Comparison of ENCODE assay signal across 17 cellular contexts in genomic region chr20:1881240-1881835, GRCh38. TPM values are rescaled to one million over a fixed set of nuclear protein-coding genes. Genes with fewer than 3 reads are reported as not detected.
A peak's percentile ranks its signal among the peaks of the same experiment; 100 is the strongest.
DNase-seq lines count a peak whose midpoint lies in the region; ATAC-seq, FAIRE-seq and TF ChIP-seq lines count a peak whose summit lies in the region.
"Had no signal": no experiment of that assay in that cellular context is flagged by ENCODE, and none has a peak within 500 bp of the region (broad histone marks: within the 10 kb centered on the region; RNA-seq: fewer than 3 reads in every experiment).

No MANE protein-coding gene starts in this region.

- POLR2A ChIA-PET in WTC11 (lab: Charles Lee): no interaction called here
- POLR2A ChIA-PET in activated CD4-positive, alpha-beta T cell treated with anti-CD3 and anti-CD28 coated beads for 36 hours (lab: Charles Lee): no interaction called here

- no peak overlapping the region for H3K4me3 ChIP-seq in heart left ventricle
- no peak overlapping the region for H3K4me3 ChIP-seq in kidney (ENCODE audit: low read length in 2 of 2)
- H3K4me3 ChIP-seq: thyroid gland had no signal

- WGBS in heart left ventricle, 4 donors: 36 to 46% (median 37%) methylated on average over 12 of the region's 12 CpGs

- H3K4me1 ChIP-seq in heart left ventricle (peaks cover 0 to 28% (median 17%) of the 10 kb centered on the region in 12 donors), kidney (ENCODE audit: control insufficient read depth in 1 of 2, insufficient read depth in 1 of 2, low read depth in 1 of 2, low read length in 2 of 2) (no peaks in the 10 kb centered on the region)
- H3K4me1 ChIP-seq: thyroid gland had no signal

- H3K4me3 Mint-ChIP-seq in WTC11: no peak overlapping the region
- no peak overlapping the region for H3K4me3 Mint-ChIP-seq in activated CD4-positive, alpha-beta T cell treated with anti-CD3 and anti-CD28 coated beads for 36 hours
- H3K4me3 Mint-ChIP-seq: brain had no signal

- FAIRE-seq in kidney (lab: Jason Lieb, UNC): no peak

- peaks cover 23% of the 10 kb centered on the region for H3K4me1 Mint-ChIP-seq in WTC11
- peaks cover 7% of the 10 kb centered on the region for H3K4me1 Mint-ChIP-seq in activated CD4-positive, alpha-beta T cell treated with anti-CD3 and anti-CD28 coated beads for 36 hours

- TF ChIP-seq POLR2A in heart left ventricle (IDR thresholded peaks at IDR 0.05): no peak

- no peaks in the 10 kb centered on the region for H3K36me3 Mint-ChIP-seq in WTC11
- H3K36me3 Mint-ChIP-seq in activated CD4-positive, alpha-beta T cell treated with anti-CD3 and anti-CD28 coated beads for 36 hours (ENCODE audit: low read depth): no peaks in the 10 kb centered on the region
- H3K36me3 Mint-ChIP-seq: brain had no signal

- peaks cover 5% of the 10 kb centered on the region; the same call in 1 of the 2 replicates for H3K27me3 Mint-ChIP-seq in WTC11 (ENCODE audit: low read depth)
- H3K27me3 Mint-ChIP-seq in activated CD4-positive, alpha-beta T cell treated with anti-CD3 and anti-CD28 coated beads for 36 hours: no peaks in the 10 kb centered on the region
- H3K27me3 Mint-ChIP-seq: brain had no signal

- H3K27ac ChIP-seq in heart left ventricle (peak overlapping the region in 2 of 12 donors; percentile 17 to 20), kidney (ENCODE audit: low read depth in 2 of 2, low read length in 2 of 2) (no peak overlapping the region)
- H3K27ac ChIP-seq: thyroid gland, VCaP had no signal

- no peaks in the 10 kb centered on the region for H3K9me3 ChIP-seq in heart left ventricle
- H3K9me3 ChIP-seq in kidney (ENCODE audit: control insufficient read depth in 1 of 2, low read length in 2 of 2): no peaks in the 10 kb centered on the region
- H3K9me3 ChIP-seq: Caco-2, thyroid gland had no signal

- H3K36me3 ChIP-seq in heart left ventricle: no peaks in the 10 kb centered on the region
- H3K36me3 ChIP-seq in kidney (ENCODE audit: control insufficient read depth in 1 of 2, insufficient read depth in 2 of 2, low read length in 2 of 2): no peaks in the 10 kb centered on the region
- H3K36me3 ChIP-seq: thyroid gland had no signal

- no peak overlapping the region for H3K9ac ChIP-seq in kidney (ENCODE audit: low read length in 2 of 2)

- peaks cover 0 to 8% (median 0%) of the 10 kb centered on the region in 9 donors for H3K27me3 ChIP-seq in heart left ventricle
- H3K27me3 ChIP-seq: thyroid gland had no signal

- intact Hi-C loops in heart left ventricle (cut with DNase I): loop anchor here in 1 of 10 donors (5.0 kb wide), 1 partner anchor 79 kb away; no protein-coding TSS in a partner anchor
- intact Hi-C loops in activated CD4-positive, alpha-beta T cell treated with anti-CD3 and anti-CD28 coated beads for 36 hours (cut with DNase I, micrococcal nuclease): no loop called here
- intact Hi-C loops in kidney (cut with DNase I): no loop called here

- no peaks in the 10 kb centered on the region for H3K9me3 Mint-ChIP-seq in WTC11
- H3K9me3 Mint-ChIP-seq in activated CD4-positive, alpha-beta T cell treated with anti-CD3 and anti-CD28 coated beads for 36 hours (ENCODE audit: low read depth): no peaks in the 10 kb centered on the region
- H3K9me3 Mint-ChIP-seq: brain had no signal

- CTCF ChIA-PET in WTC11 (lab: Charles Lee): no interaction called here
- CTCF ChIA-PET in activated CD4-positive, alpha-beta T cell treated with anti-CD3 and anti-CD28 coated beads for 36 hours (lab: Charles Lee): no interaction called here

- ATAC-seq in WTC11: peak; percentile 37; the same call in 1 of the 2 replicates
- ATAC-seq in heart left ventricle: peak; percentile 53 to 84 (median 74)
- ATAC-seq in activated CD4-positive, alpha-beta T cell treated with anti-CD3 and anti-CD28 coated beads for 36 hours: no peak
- ATAC-seq: Panc1 had no signal

- H3K27ac Mint-ChIP-seq in WTC11: no peak overlapping the region
- H3K27ac Mint-ChIP-seq in activated CD4-positive, alpha-beta T cell treated with anti-CD3 and anti-CD28 coated beads for 36 hours: no peak overlapping the region

- peak; percentile 70 for DNase-seq in Ammon's horn (ENCODE audit: low spot score)
- no peak for DNase-seq in WTC11 (ENCODE audit: low spot score)
- peak in 2 of 5 donors; percentile 61 to 62 for DNase-seq in heart left ventricle
- peak; percentile 73 for DNase-seq in midbrain (lab: John Stamatoyannopoulos, UW)
- DNase-seq in activated CD4-positive, alpha-beta T cell treated with anti-CD3 and anti-CD28 coated beads for 36 hours: no peak
- DNase-seq in kidney: no peak
- DNase-seq in NOMO-1 treated with DMSO at 0.1 percent for 48 hours (lab: John Stamatoyannopoulos, UW; ENCODE audit: unreplicated experiment): no peak
- DNase-seq in NCI-H748 treated with DMSO at 0.1 percent for 48 hours (lab: John Stamatoyannopoulos, UW): no peak
- DNase-seq: Caco-2; effector memory CD4-positive, alpha-beta T cell; Kasumi-1; NCI-H1436 treated with DMSO at 0.1 percent for 48 hours; stimulated activated CD4-positive, alpha-beta T cell treated with anti-CD3 and anti-CD28 coated beads, Interleukin-4, amount 100 ng/mL, for 1 hour; thyroid gland had no signal

- TF ChIP-seq CTCF in WTC11 (IDR thresholded peaks at IDR 0.05): no peak
- peak in 8 of 12 donors; percentile 11 to 41 (median 20) for TF ChIP-seq CTCF in heart left ventricle (IDR thresholded peaks at IDR 0.05)
- no peak for TF ChIP-seq CTCF in kidney (IDR thresholded peaks at IDR 0.05; ENCODE audit: borderline replicate concordance, extremely low read depth, insufficient read depth)

TF ChIP-seq in WTC11, 78 proteins besides CTCF, POLR2A, EP300 and RAD21:
- TF ChIP-seq CDX4 (CRISPR knock-in tag; IDR thresholded peaks at IDR 0.05; ENCODE audit: borderline replicate concordance) (no peak), ZSCAN18 (CRISPR knock-in tag; IDR thresholded peaks at IDR 0.05) (no peak), GTF2I (CRISPR knock-in tag; conservative IDR thresholded peaks at IDR 0.05) (no peak), NR3C1 (CRISPR knock-in tag; conservative IDR thresholded peaks at IDR 0.05; ENCODE audit: low read depth) (no peak), ZNF671 (CRISPR knock-in tag; IDR thresholded peaks at IDR 0.05) (no peak), TP53 (CRISPR knock-in tag; IDR thresholded peaks at IDR 0.05) (no peak), ZNF138 (CRISPR knock-in tag; conservative IDR thresholded peaks at IDR 0.05) (no peak), NFYB (CRISPR knock-in tag; conservative IDR thresholded peaks at IDR 0.05; ENCODE audit: low read depth) (no peak), E2F5 (CRISPR knock-in tag; IDR thresholded peaks at IDR 0.05) (no peak), MXD4 (CRISPR knock-in tag; IDR thresholded peaks at IDR 0.05; ENCODE audit: borderline replicate concordance) (no peak), HMGA2 (CRISPR knock-in tag; IDR thresholded peaks at IDR 0.05) (no peak), E2F1 (CRISPR knock-in tag; IDR thresholded peaks at IDR 0.05) (no peak), ETV6 (CRISPR knock-in tag; IDR thresholded peaks at IDR 0.05) (no peak)
TF ChIP-seq in WTC11: peak in this region for 0.

RNA-seq across cellular contexts. Expression of gene SIRPA, which starts 13.9 kb away (rescaled TPM):
- total RNA-seq in WTC11 (2021) (5.9 to 8.9 TPM (median 6.7 TPM) in 3 replicates), heart left ventricle (10 to 100 TPM; 13.6 to 73.5 (median 28.5) TPM), kidney (46.6 TPM)
- polyA plus RNA-seq in heart left ventricle (10 to 100 TPM in 1 of 2 donors, 1 to 10 TPM in 1; 8.6 to 46.0 TPM), kidney (ENCODE audit: insufficient read depth, low read depth, low replicate concordance) (24.7 TPM)
- total RNA-seq in activated CD4-positive, alpha-beta T cell treated with anti-CD3 and anti-CD28 coated beads for 36 hours: under 1 TPM in 1 of 2 experiments, not detected in 1; 0.05 TPM

Comparison
In these comparisons a context has a peak if more than half of its experiments do, and no peak if none do; other contexts are left out.
1. DNase-seq: peak in Ammon's horn (single experiment) and midbrain (single experiment); none in WTC11 (single experiment), activated CD4-positive, alpha-beta T cell treated with anti-CD3 and anti-CD28 coated beads for 36 hours (single experiment), kidney (single experiment), NOMO-1 treated with DMSO at 0.1 percent for 48 hours (single experiment) and NCI-H748 treated with DMSO at 0.1 percent for 48 hours (single experiment).
2. CTCF ChIP-seq: peak in heart left ventricle (8 of 12); none in WTC11 (single experiment) and kidney (single experiment).